1 cellular context compared by ENCODE assay signal in the genomic region with DNA sequence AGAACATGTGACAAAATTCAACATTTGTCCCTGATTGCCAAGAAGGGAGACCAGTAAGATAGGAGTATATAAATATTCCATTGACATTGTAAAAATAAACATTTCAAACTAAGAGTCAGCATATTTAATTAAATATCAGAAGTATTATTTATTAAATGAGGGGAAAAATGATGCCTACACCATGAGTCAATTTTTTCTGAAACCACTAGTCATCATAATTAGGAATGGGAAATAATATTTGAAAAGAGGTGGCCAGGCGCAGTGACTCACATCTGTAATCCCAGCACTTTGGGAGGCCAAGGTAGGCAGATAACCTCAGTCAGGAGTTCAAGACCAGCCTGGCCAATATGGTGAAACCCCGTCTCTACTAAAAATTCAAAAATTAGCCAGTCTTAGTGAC.
A peak's percentile ranks its signal among the peaks of the same experiment; 100 is the strongest.
TF ChIP-seq lines count a peak whose summit lies in the region.

No MANE protein-coding gene starts in this region.

TF ChIP-seq in HepG2, 621 proteins besides CTCF, POLR2A, EP300 and RAD21:
- TF ChIP-seq, protein P1, sequence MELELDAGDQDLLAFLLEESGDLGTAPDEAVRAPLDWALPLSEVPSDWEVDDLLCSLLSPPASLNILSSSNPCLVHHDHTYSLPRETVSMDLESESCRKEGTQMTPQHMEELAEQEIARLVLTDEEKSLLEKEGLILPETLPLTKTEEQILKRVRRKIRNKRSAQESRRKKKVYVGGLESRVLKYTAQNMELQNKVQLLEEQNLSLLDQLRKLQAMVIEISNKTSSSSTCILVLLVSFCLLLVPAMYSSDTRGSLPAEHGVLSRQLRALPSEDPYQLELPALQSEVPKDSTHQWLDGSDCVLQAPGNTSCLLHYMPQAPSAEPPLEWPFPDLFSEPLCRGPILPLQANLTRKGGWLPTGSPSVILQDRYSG (CRISPR knock-in tag; IDR thresholded peaks at IDR 0.05), result no peak
- no peak for TF ChIP-seq TCF12 (IDR thresholded peaks at IDR 0.05)
- TF ChIP-seq TCF12 (CRISPR knock-in tag; IDR thresholded peaks at IDR 0.05), result no peak
- TF ChIP-seq CHCHD3 (CRISPR knock-in tag; IDR thresholded peaks at IDR 0.05), result no peak
- TF ChIP-seq, protein P2, sequence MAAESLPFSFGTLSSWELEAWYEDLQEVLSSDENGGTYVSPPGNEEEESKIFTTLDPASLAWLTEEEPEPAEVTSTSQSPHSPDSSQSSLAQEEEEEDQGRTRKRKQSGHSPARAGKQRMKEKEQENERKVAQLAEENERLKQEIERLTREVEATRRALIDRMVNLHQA (CRISPR knock-in tag; IDR thresholded peaks at IDR 0.05), result no peak
- TF ChIP-seq HES4 (CRISPR knock-in tag; IDR thresholded peaks at IDR 0.05; ENCODE audit: borderline replicate concordance), result no peak
- TF ChIP-seq NONO (IDR thresholded peaks at IDR 0.05), result no peak
- TF ChIP-seq NONO (CRISPR knock-in tag; conservative IDR thresholded peaks at IDR 0.05), result no peak
- no peak for TF ChIP-seq HMG20A (CRISPR knock-in tag; IDR thresholded peaks at IDR 0.05; ENCODE audit: borderline replicate concordance)
- no peak for TF ChIP-seq MAF1 (CRISPR knock-in tag; IDR thresholded peaks at IDR 0.05; ENCODE audit: borderline replicate concordance)
- no peak for TF ChIP-seq TSC22D2 (CRISPR knock-in tag; IDR thresholded peaks at IDR 0.05; ENCODE audit: borderline replicate concordance)
- peak; percentile 21; the same call in 1 of the 2 replicates for TF ChIP-seq MAFF (IDR thresholded peaks at IDR 0.05; ENCODE audit: low read depth, low read length)
- no peak for TF ChIP-seq TRIM24 (CRISPR knock-in tag; IDR thresholded peaks at IDR 0.05)
- TF ChIP-seq MAFK (conservative IDR thresholded peaks at IDR 0.05 in 1 of 2, IDR thresholded peaks at IDR 0.05 in 1 of 2; ENCODE audit: low read length in 2 of 2), result peak in 1 of 2 experiments; percentile 24; a peak in 1 of 4 replicates
TF ChIP-seq in HepG2: peak in this region for 2.
